Comparison of ENCODE assay signal across 18 cellular contexts in the genomic region with DNA sequence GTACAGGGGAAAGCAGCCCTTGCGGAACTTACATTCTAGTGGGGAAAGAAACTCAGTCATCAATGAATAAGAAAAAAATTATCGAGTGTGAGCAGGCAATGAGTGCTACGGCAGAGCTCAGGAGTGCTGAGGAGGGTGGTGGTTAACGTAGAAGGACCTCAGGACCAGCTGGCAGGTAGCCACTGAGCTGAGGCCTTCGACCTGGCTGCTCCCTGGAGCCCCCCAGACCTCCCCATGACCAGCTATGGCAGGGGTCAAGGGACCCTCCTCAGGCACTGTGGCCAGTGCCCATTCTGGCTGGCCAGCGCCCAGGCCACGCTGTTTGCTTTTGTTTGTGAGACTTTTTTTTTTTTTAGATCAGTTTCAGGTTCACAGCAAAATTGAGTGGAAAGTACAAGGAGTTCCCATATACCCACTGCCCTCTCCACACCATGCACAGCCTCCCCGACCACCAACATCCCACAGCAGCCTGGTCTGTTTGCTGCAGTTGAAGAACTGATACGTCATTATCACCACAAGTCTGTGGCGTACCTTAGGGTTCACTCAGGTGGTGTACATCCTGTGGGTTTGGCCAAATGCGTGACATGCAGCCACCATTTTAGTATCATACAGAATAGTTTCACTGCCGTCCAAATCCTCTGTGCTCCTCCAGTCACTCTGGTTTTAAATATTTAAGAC. TPM values are rescaled to one million over a fixed set of nuclear protein-coding genes. Genes with fewer than 3 reads are reported as not detected.
DNase-seq lines count a peak whose midpoint lies in the region; ATAC-seq and TF ChIP-seq lines count a peak whose summit lies in the region.
"Had no signal": no experiment of that assay in that cellular context is flagged by ENCODE, and none has a peak within 500 bp of the region (broad histone marks: within the 10 kb centered on the region; RNA-seq: fewer than 3 reads in every experiment).

No MANE protein-coding gene starts in this region.

- no peaks in the 10 kb centered on the region for H3K36me3 ChIP-seq in brain microvascular endothelial cell (replicated peaks)
- H3K36me3 ChIP-seq: colonic mucosa, heart right ventricle, tibial artery had no signal

- no peaks in the 10 kb centered on the region for H3K27me3 ChIP-seq in brain microvascular endothelial cell (replicated peaks)
- H3K27me3 ChIP-seq: colonic mucosa, heart right ventricle had no signal

- POLR2A ChIA-PET in GM10248 (lab: Yijun Ruan, JAX), result no interaction called here

- H3K4me3 ChIP-seq in GM12865 (ENCODE audit: low read depth, low read length) (no peak overlapping the region), brain microvascular endothelial cell (ENCODE audit: low read depth, low read length) (no peak overlapping the region)
- H3K4me3 ChIP-seq in Jurkat, Clone E6-1 (ENCODE audit: low read length), result no peak overlapping the region
- H3K4me3 ChIP-seq: colonic mucosa, heart right ventricle, SK-N-MC, tibial artery had no signal

- ATAC-seq in GM19351 (IDR thresholded peaks at IDR 0.05; ENCODE audit: unreplicated experiment), result peak; percentile 68
- ATAC-seq: esophagus mucosa, heart right ventricle had no signal

- H3K27ac ChIP-seq in brain microvascular endothelial cell, result no peak overlapping the region
- H3K27ac ChIP-seq: colonic mucosa, heart right ventricle, SK-N-MC, tibial artery, VCaP had no signal

- TF ChIP-seq CTCF in GM12865 (IDR thresholded peaks at IDR 0.05; ENCODE audit: insufficient read depth, low read depth, low read length, missing control alignments) (no peak), GM10248 (IDR thresholded peaks at IDR 0.05; ENCODE audit: control extremely low read depth, extremely low read depth, low read depth, missing control alignments) (no peak), brain microvascular endothelial cell (IDR thresholded peaks at IDR 0.05; ENCODE audit: low read depth, low read length, missing control alignments) (no peak)

- in situ Hi-C loops in brain microvascular endothelial cell (cut with HindIII; ENCODE audit: low pct_ligation_motif_present, low sequenced_read_pairs), result no loop called here

- CTCF ChIA-PET in GM10248 (lab: Yijun Ruan, JAX), result interaction anchor here (1.4 to 5.4 kb wide), 3 partner anchors 12 to 141 kb away, joined by 4 to 45 read pairs (median 14); a partner anchor contains a TSS

- DNase-seq in GM12865 (ENCODE audit: low read depth) (peak; percentile 78), islet precursor cell (peak; percentile 41), NCI-H2029 (lab: John Stamatoyannopoulos, UW) (no peak), SW 1271 (lab: John Stamatoyannopoulos, UW) (no peak), GM10248 (ENCODE audit: extremely low spot score) (no peak), brain microvascular endothelial cell (no peak)
- DNase-seq in Jurkat, Clone E6-1 (ENCODE audit: low read depth, low spot score), result peak; percentile 32
- DNase-seq: activated T-cell treated with anti-CD3 and anti-CD28 coated beads, Interleukin-2, amount 50 U/mL, for 24 hours; DMS153; heart right ventricle; NCI-H1092 treated with DMSO at 0.1 percent for 48 hours; NCI-H226; tibial artery had no signal

RNA-seq across cellular contexts. Expression of a gene that starts 11.8 kb away (rescaled TPM):
- not detected for polyA plus RNA-seq in Jurkat, Clone E6-1 (2012; ENCODE audit: insufficient read depth, insufficient read length)

RNA-seq across cellular contexts. Expression of a gene that starts 48.6 kb away (rescaled TPM):
- 6.9 TPM for polyA plus RNA-seq in Jurkat, Clone E6-1 (2012; ENCODE audit: insufficient read depth, insufficient read length)

Comparison
In these comparisons a context has a peak if more than half of its experiments do, and no peak if none do; other contexts are left out.
1. DNase-seq: peak in GM12865 (single experiment), Jurkat, Clone E6-1 (single experiment) and islet precursor cell (single experiment); none in NCI-H2029 (single experiment), SW 1271 (0 of 2), GM10248 (single experiment) and brain microvascular endothelial cell (single experiment).